Comparison of ENCODE assay signal across 18 cellular contexts in the genomic region with DNA sequence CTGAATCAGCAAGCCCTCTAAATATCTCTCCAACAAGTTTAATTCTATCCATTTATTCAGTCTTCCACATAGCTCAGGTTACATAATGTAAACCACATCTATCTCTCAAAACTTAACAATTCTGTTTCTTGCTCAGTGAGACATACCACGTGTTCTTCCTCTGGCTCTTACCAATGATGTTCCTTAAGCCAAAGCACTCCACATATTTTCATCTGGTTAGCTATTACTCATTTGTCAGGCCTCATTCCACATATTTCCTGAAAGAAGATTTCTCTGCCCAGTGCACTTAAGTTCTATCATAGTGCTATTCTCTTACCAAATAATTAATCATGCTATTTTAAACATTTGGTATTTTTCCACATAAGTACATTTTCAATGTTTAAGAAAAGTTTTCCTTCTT.
DNase-seq lines count a peak whose midpoint lies in the region; TF ChIP-seq lines count a peak whose summit lies in the region.
"Had no signal": no experiment of that assay in that cellular context is flagged by ENCODE, and none has a peak within 500 bp of the region (broad histone marks: within the 10 kb centered on the region; RNA-seq: fewer than 3 reads in every experiment).

No MANE protein-coding gene starts in this region.

- H3K9ac ChIP-seq in mammary epithelial cell (ENCODE audit: insufficient read depth, low read length), result no peak overlapping the region

- H3K4me3 ChIP-seq in mammary epithelial cell (replicated peaks in 1 of 3; ENCODE audit: insufficient read depth in 1 of 3, low read depth in 2 of 3, low read length in 3 of 3) (no peak overlapping the region), breast epithelium (no peak overlapping the region), kidney epithelial cell (ENCODE audit: low read depth, low read length) (no peak overlapping the region)

- H2AFZ ChIP-seq in mammary epithelial cell (ENCODE audit: low read depth, low read length), result no peak overlapping the region

- no peaks in the 10 kb centered on the region for H3K79me2 ChIP-seq in mammary epithelial cell (ENCODE audit: insufficient read depth, low read length)

- H3K27me3 Mint-ChIP-seq in type B pancreatic cell, result no peaks in the 10 kb centered on the region

- no peaks in the 10 kb centered on the region for H3K27me3 ChIP-seq in mammary epithelial cell (ENCODE audit: insufficient read depth, low read length)
- no peaks in the 10 kb centered on the region for H3K27me3 ChIP-seq in breast epithelium
- no peaks in the 10 kb centered on the region for H3K27me3 ChIP-seq in kidney epithelial cell (ENCODE audit: control insufficient read depth, insufficient read depth, low read length)

- in situ Hi-C loops in mammary epithelial cell (cut with MboI; ENCODE audit: low sequenced_read_pairs in 2 of 2), result no loop called here

- H3K9me3 Mint-ChIP-seq in type B pancreatic cell, result peaks cover 5% of the 10 kb centered on the region
- H3K9me3 Mint-ChIP-seq: H9 had no signal

- H3K27ac ChIP-seq in mammary epithelial cell (ENCODE audit: insufficient read depth, low read depth, low read length), result no peak overlapping the region
- H3K27ac ChIP-seq in breast epithelium, result no peak overlapping the region

- H3K36me3 ChIP-seq in mammary epithelial cell (ENCODE audit: insufficient read depth, low read length), result no peaks in the 10 kb centered on the region
- H3K36me3 ChIP-seq in breast epithelium, result no peaks in the 10 kb centered on the region
- H3K36me3 ChIP-seq in kidney epithelial cell (ENCODE audit: control insufficient read depth, insufficient read depth, low read length), result no peaks in the 10 kb centered on the region

- peak overlapping the region; percentile 4 for H3K4me3 Mint-ChIP-seq in type B pancreatic cell
- H3K4me3 Mint-ChIP-seq: H9 had no signal

- H3K27ac Mint-ChIP-seq in type B pancreatic cell, result no peak overlapping the region
- H3K27ac Mint-ChIP-seq: H9 had no signal

- H4K20me1 ChIP-seq in mammary epithelial cell (ENCODE audit: insufficient read depth, low read length), result no peaks in the 10 kb centered on the region

- BruUV-seq in mammary epithelial cell (replicated peaks; lab: Mats Ljungman, UMichigan), result no TSS peak

- DNase-seq in mammary epithelial cell (peak; percentile 2), breast epithelium (ENCODE audit: low spot score in 2 of 2) (no peak), astrocyte of the hippocampus (ENCODE audit: low read depth, low spot score) (peak; percentile 54), kidney epithelial cell (ENCODE audit: low read depth) (peak; percentile 28), type B pancreatic cell (ENCODE audit: extremely low spot score, unreplicated experiment) (no peak), SIG-M5 (lab: John Stamatoyannopoulos, UW) (no peak), LoVo (ENCODE audit: low spot score) (no peak), COR-L47 (lab: John Stamatoyannopoulos, UW) (no peak)
- DNase-seq: 8988T, C1 segment of cervical spinal cord, EL, H9, KBM-7, NCI-H1092, NCI-H2107, NCI-H446, NCI-H748 treated with DMSO at 0.1 percent for 48 hours, SHP77 had no signal

- no peaks in the 10 kb centered on the region for H3K36me3 Mint-ChIP-seq in type B pancreatic cell

- no peak for TF ChIP-seq POLR2A in breast epithelium (IDR thresholded peaks at IDR 0.05)

- TF ChIP-seq CTCF in mammary epithelial cell (conservative IDR thresholded peaks at IDR 0.05 in 1 of 2, IDR thresholded peaks at IDR 0.05 in 1 of 2; ENCODE audit: extremely low read depth in 1 of 2, insufficient read depth in 1 of 2, low read depth in 1 of 2, low read length in 2 of 2) (no peak), breast epithelium (IDR thresholded peaks at IDR 0.05) (no peak), kidney epithelial cell (IDR thresholded peaks at IDR 0.05; ENCODE audit: insufficient read depth, low read length, poor library complexity, severe bottlenecking) (no peak), type B pancreatic cell (conservative IDR thresholded peaks at IDR 0.05) (no peak)

- no peaks in the 10 kb centered on the region for H3K4me1 ChIP-seq in mammary epithelial cell (ENCODE audit: insufficient read depth, low read length)
- H3K4me1 ChIP-seq in breast epithelium, result no peaks in the 10 kb centered on the region

- WGBS in mammary epithelial cell (ENCODE audit: low coverage, missing lambda C conversion rate), result 0% methylated on average over 1 of the region's 1 CpG

- CTCF ChIA-PET in mammary epithelial cell (lab: Charles Lee; ENCODE audit: low non-redundant PET), result no interaction called here

- dilution Hi-C loops in mammary epithelial cell (cut with HindIII; ENCODE audit: low sequenced_read_pairs), result no loop called here

- H3K4me2 ChIP-seq in mammary epithelial cell (ENCODE audit: insufficient read depth, low read depth, low read length), result no peak overlapping the region

- H3K9me3 ChIP-seq in mammary epithelial cell (replicated peaks; ENCODE audit: insufficient read depth, low read length), result no peaks in the 10 kb centered on the region
- H3K9me3 ChIP-seq in breast epithelium, result no peaks in the 10 kb centered on the region

- intact Hi-C loops in mammary epithelial cell (cut with micrococcal nuclease), result no loop called here
- intact Hi-C loops in breast epithelium (cut with DNase I; ENCODE audit: low total_unique reads), result no loop called here

- peaks cover 5% of the 10 kb centered on the region for H3K4me1 Mint-ChIP-seq in type B pancreatic cell (ENCODE audit: unreplicated experiment)
- H3K4me1 Mint-ChIP-seq: H9 had no signal

Comparison
In these comparisons a context has a peak if more than half of its experiments do, and no peak if none do; other contexts are left out.
1. DNase-seq: peak in mammary epithelial cell (single experiment), astrocyte of the hippocampus (single experiment) and kidney epithelial cell (single experiment); none in breast epithelium (0 of 2), type B pancreatic cell (single experiment), SIG-M5 (single experiment), LoVo (single experiment) and COR-L47 (single experiment).